24 cellular contexts compared by ENCODE assay signal in genomic region chr20:44694159-44694558, GRCh38. TPM values are rescaled to one million over a fixed set of nuclear protein-coding genes. Genes with fewer than 3 reads are reported as not detected.
DNase-seq lines count a peak whose midpoint lies in the region; ATAC-seq and TF ChIP-seq lines count a peak whose summit lies in the region.
"Had no signal": no experiment of that assay in that cellular context is flagged by ENCODE, and none has a peak within 500 bp of the region (broad histone marks: within the 10 kb centered on the region; RNA-seq: fewer than 3 reads in every experiment).

No MANE protein-coding gene starts in this region.

- no peak overlapping the region for H2AFZ ChIP-seq in trophoblast cell (ENCODE audit: insufficient read depth, low read length, poor library complexity)

- H3K4me1 ChIP-seq in heart left ventricle: peaks cover 0 to 56% (median 34%) of the 10 kb centered on the region in 12 donors
- H3K4me1 ChIP-seq in trophoblast cell (ENCODE audit: control insufficient read depth in 1 of 2, insufficient read depth in 2 of 2, low read length in 2 of 2): peaks cover 8 to 11% of the 10 kb centered on the region in 2 experiments
- H3K4me1 ChIP-seq in upper lobe of right lung: peaks cover 22% of the 10 kb centered on the region

- no peak overlapping the region for H4K91ac ChIP-seq in trophoblast cell (ENCODE audit: low read depth, low read length)

- TF ChIP-seq CTCF in heart left ventricle (IDR thresholded peaks at IDR 0.05) (no peak), chondrocyte (IDR thresholded peaks at IDR 0.05) (no peak), upper lobe of right lung (IDR thresholded peaks at IDR 0.05) (no peak)

- no peak overlapping the region for H3K4me3 ChIP-seq in heart left ventricle
- no peak overlapping the region for H3K4me3 ChIP-seq in trophoblast cell (ENCODE audit: low read depth, low read length)
- no peak overlapping the region for H3K4me3 ChIP-seq in upper lobe of right lung
- H3K4me3 ChIP-seq: testis had no signal

- H3K4me3 Mint-ChIP-seq in chondrocyte (ENCODE audit: unreplicated experiment): no peak overlapping the region
- H3K4me3 Mint-ChIP-seq: activated naive CD8-positive, alpha-beta T cell treated with anti-CD3 and anti-CD28 coated beads, Interleukin-2, amount 10 ng/mL, durations not matched to agents 7 days and 5 days; activated T-helper 17 cell treated with anti-CD3 and anti-CD28 coated beads, Interleukin-2, amount 50 U/mL, for 72 hours; brain had no signal

- H3K27me3 Mint-ChIP-seq in chondrocyte (ENCODE audit: low read depth): no peaks in the 10 kb centered on the region

- DNase-seq in heart left ventricle: no peak
- DNase-seq in cardiac septum (ENCODE audit: low spot score): no peak
- DNase-seq in chondrocyte (ENCODE audit: low spot score): no peak
- no peak for DNase-seq in trophoblast cell
- DNase-seq in upper lobe of right lung: no peak
- no peak for DNase-seq in hypothalamus (lab: John Stamatoyannopoulos, UW)
- no peak for DNase-seq in anterior cingulate cortex (lab: John Stamatoyannopoulos, UW)
- DNase-seq in mesenteric fat pad (ENCODE audit: low spot score): no peak
- DNase-seq: activated CD4-positive, alpha-beta T cell treated with anti-CD3 and anti-CD28 coated beads, Interleukin-2, amount 50 U/mL, for 1 hour; activated CD8-positive, alpha-beta memory T cell treated with anti-CD3 and anti-CD28 coated beads, Interleukin-2, amount 50 U/mL, for 4 hours; activated naive CD8-positive, alpha-beta T cell treated with anti-CD3 and anti-CD28 coated beads, Interleukin-2, amount 10 ng/mL, durations not matched to agents 7 days and 5 days; effector CD8-positive, alpha-beta T cell; NCI-H2029 treated with DMSO at 0.1 percent for 48 hours; NCI-H774; testis had no signal

- no peak overlapping the region for H2BK5ac ChIP-seq in trophoblast cell (ENCODE audit: low read depth, low read length, poor library complexity)

- H3K18ac ChIP-seq in trophoblast cell (ENCODE audit: low read length): no peak overlapping the region

- H3K36me3 Mint-ChIP-seq in chondrocyte (ENCODE audit: low read depth): no peaks in the 10 kb centered on the region

- intact Hi-C loops in heart left ventricle (cut with DNase I): loop anchor here in 1 of 10 donors (2.0 kb wide), 1 partner anchor 21 kb away; the partner anchor contains the start of gene CCN5
- intact Hi-C loops in cardiac septum (cut with DNase I): loop anchor here (5.0 kb wide), 1 partner anchor 117 kb away; no protein-coding TSS in a partner anchor
- intact Hi-C loops in upper lobe of right lung (cut with DNase I): no loop called here

- no peaks in the 10 kb centered on the region for H3K79me2 ChIP-seq in trophoblast cell (ENCODE audit: control insufficient read depth, insufficient read depth, low read length, poor library complexity)

- H3K27me3 ChIP-seq in heart left ventricle (no peaks in the 10 kb centered on the region), trophoblast cell (ENCODE audit: insufficient read depth, low read length) (no peaks in the 10 kb centered on the region), upper lobe of right lung (no peaks in the 10 kb centered on the region)
- H3K27me3 ChIP-seq: testis had no signal

- H2AK5ac ChIP-seq in trophoblast cell (ENCODE audit: low read length): no peak overlapping the region

- H2BK12ac ChIP-seq in trophoblast cell (ENCODE audit: low read length): peak overlapping the region; percentile 25

- peak overlapping the region; percentile 92 for H3K27ac Mint-ChIP-seq in chondrocyte (ENCODE audit: unreplicated experiment)
- H3K27ac Mint-ChIP-seq: activated naive CD8-positive, alpha-beta T cell treated with anti-CD3 and anti-CD28 coated beads, Interleukin-2, amount 10 ng/mL, durations not matched to agents 7 days and 5 days; activated T-helper 17 cell treated with anti-CD3 and anti-CD28 coated beads, Interleukin-2, amount 50 U/mL, for 72 hours; brain had no signal

- no peak overlapping the region for H3K23ac ChIP-seq in trophoblast cell (ENCODE audit: low read length)

- no peak for TF ChIP-seq POLR2A in heart left ventricle (IDR thresholded peaks at IDR 0.05)

- WGBS in heart left ventricle, 4 donors: 93 to 100% (median 96%) methylated on average over 4 of the region's 4 CpGs
- WGBS in trophoblast cell (ENCODE audit: extremely low coverage, insufficient coverage, insufficient read length): no CpG with 5 or more reads among the region's 4 CpGs

- H4K12ac ChIP-seq in trophoblast cell (ENCODE audit: low read depth, low read length): no peak overlapping the region

- no peak overlapping the region for H3K14ac ChIP-seq in trophoblast cell (ENCODE audit: low read length)

- H2BK120ac ChIP-seq in trophoblast cell (ENCODE audit: insufficient read depth, low read length, poor library complexity): no peak overlapping the region

- no peak overlapping the region for H3K9ac ChIP-seq in trophoblast cell (ENCODE audit: low read length)

- H3K79me1 ChIP-seq in trophoblast cell (ENCODE audit: low read length): peaks cover 7% of the 10 kb centered on the region

- H3K27ac ChIP-seq in heart left ventricle: peak overlapping the region in 10 of 12 donors; percentile 17 to 95 (median 68)
- H3K27ac ChIP-seq in trophoblast cell (ENCODE audit: low read depth, low read length): no peak overlapping the region
- peak overlapping the region; percentile 82 for H3K27ac ChIP-seq in upper lobe of right lung
- H3K27ac ChIP-seq: VCaP had no signal

- H3K4me2 ChIP-seq in trophoblast cell (ENCODE audit: low read length): no peak overlapping the region

- ATAC-seq in heart left ventricle: no peak
- no peak for ATAC-seq in upper lobe of right lung
- ATAC-seq: activated T-helper 17 cell treated with anti-CD3 and anti-CD28 coated beads, Interleukin-2, amount 50 U/mL, for 72 hours; HCT116 had no signal

- H3K36me3 ChIP-seq in heart left ventricle: no peaks in the 10 kb centered on the region
- no peaks in the 10 kb centered on the region for H3K36me3 ChIP-seq in trophoblast cell (ENCODE audit: control insufficient read depth in 1 of 2, insufficient read depth in 2 of 2, low read length in 2 of 2)
- H3K36me3 ChIP-seq in upper lobe of right lung: no peaks in the 10 kb centered on the region

- peaks cover 0 to 10% (median 0%) of the 10 kb centered on the region in 12 donors for H3K9me3 ChIP-seq in heart left ventricle
- H3K9me3 ChIP-seq in trophoblast cell (ENCODE audit: insufficient read depth, low read depth, low read length): peaks cover 1% of the 10 kb centered on the region
- H3K9me3 ChIP-seq in upper lobe of right lung: no peaks in the 10 kb centered on the region
- H3K9me3 ChIP-seq: testis had no signal

- peaks cover 4% of the 10 kb centered on the region for H3K9me3 Mint-ChIP-seq in chondrocyte (ENCODE audit: low read depth)
- H3K9me3 Mint-ChIP-seq: activated T-helper 17 cell treated with anti-CD3 and anti-CD28 coated beads, Interleukin-2, amount 50 U/mL, for 72 hours had no signal

- no peak overlapping the region for H4K8ac ChIP-seq in trophoblast cell (ENCODE audit: low read depth, low read length)

- H3K4ac ChIP-seq in trophoblast cell (ENCODE audit: low read depth, low read length): no peak overlapping the region

- H3K4me1 Mint-ChIP-seq in chondrocyte (ENCODE audit: low read depth): peaks cover 74% of the 10 kb centered on the region
- H3K4me1 Mint-ChIP-seq: activated T-helper 17 cell treated with anti-CD3 and anti-CD28 coated beads, Interleukin-2, amount 50 U/mL, for 72 hours had no signal

RNA-seq across cellular contexts. Expression of gene CCN5, which starts 21.0 kb away (rescaled TPM):
- total RNA-seq in heart left ventricle (10 to 100 TPM in 8 of 9 donors, 1 to 10 TPM in 1; 7.3 to 62.3 (median 28.7) TPM), cardiac septum (29.3 TPM), chondrocyte (1.6 to 1.7 TPM (median 1.7 TPM) in 3 replicates), upper lobe of right lung (112 TPM), mesenteric fat pad (51.5 TPM)
- polyA plus RNA-seq in heart left ventricle: 10 to 100 TPM; 11.0 to 92.3 TPM
- not detected in 2 replicates for polyA plus RNA-seq in trophoblast cell (2013)
- total RNA-seq: A172; activated naive CD8-positive, alpha-beta T cell treated with anti-CD3 and anti-CD28 coated beads, Interleukin-2, amount 10 ng/mL, durations not matched to agents 7 days and 5 days; activated T-helper 17 cell treated with anti-CD3 and anti-CD28 coated beads, Interleukin-2, amount 50 U/mL, for 72 hours; epithelial cell of proximal tubule; lung microvascular endothelial cell; pulmonary artery endothelial cell had no signal
- polyA plus RNA-seq: keratinocyte had no signal

RNA-seq across cellular contexts. Expression of gene ADA, which starts 42.7 kb away (rescaled TPM):
- 10 to 100 TPM in 2 of 9 donors, 1 to 10 TPM in 7; 2.5 to 11.5 (median 6.0) TPM for total RNA-seq in heart left ventricle
- polyA plus RNA-seq in heart left ventricle: 10 to 100 TPM in 1 of 2 donors, 1 to 10 TPM in 1; 6.4 to 10.9 TPM
- 4.1 TPM for total RNA-seq in cardiac septum
- 10.6 to 12.1 TPM (median 11.4 TPM) in 3 replicates for total RNA-seq in chondrocyte
- 94.2 and 104 TPM in 2 replicates for polyA plus RNA-seq in trophoblast cell (2013)
- total RNA-seq in upper lobe of right lung: 5.8 TPM
- 12.2 TPM for total RNA-seq in mesenteric fat pad

RNA-seq across cellular contexts. Expression of gene KCNK15, which starts 51.5 kb away (rescaled TPM):
- total RNA-seq in heart left ventricle (1 to 10 TPM in 2 of 9 donors, under 1 TPM in 7; 0.12 to 2.2 (median 0.39) TPM), cardiac septum (0.97 TPM), chondrocyte (0.59 to 1.6 TPM (median 0.77 TPM) in 3 replicates), upper lobe of right lung (1.1 TPM), mesenteric fat pad (3.1 TPM)
- polyA plus RNA-seq in heart left ventricle: under 1 TPM; 0.23 to 0.33 TPM
- not detected in 2 replicates for polyA plus RNA-seq in trophoblast cell (2013)
- total RNA-seq: A172; activated naive CD8-positive, alpha-beta T cell treated with anti-CD3 and anti-CD28 coated beads, Interleukin-2, amount 10 ng/mL, durations not matched to agents 7 days and 5 days; epithelial cell of proximal tubule; lung microvascular endothelial cell; pulmonary artery endothelial cell had no signal
- polyA plus RNA-seq: keratinocyte had no signal
